1 cellular context compared by ENCODE assay signal in the genomic region with DNA sequence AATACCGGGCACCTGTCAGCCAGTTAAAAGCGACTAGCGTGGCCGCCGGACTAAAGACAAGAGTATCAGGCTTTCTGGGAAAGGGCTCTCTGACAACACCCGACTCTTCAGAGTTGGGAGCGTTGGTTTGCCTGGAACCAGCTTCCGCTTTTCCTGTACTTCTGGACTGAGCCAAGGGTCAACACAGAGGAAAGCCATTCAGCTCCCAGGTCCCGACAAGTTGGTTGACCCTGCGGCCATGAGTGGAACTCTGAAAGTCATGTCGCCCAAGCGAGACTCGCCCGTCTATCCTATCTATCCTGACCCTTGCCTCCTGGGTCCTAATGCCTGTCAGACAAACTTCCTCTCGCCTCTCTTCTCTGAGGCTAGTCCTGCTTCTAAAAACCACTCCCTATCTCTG.
TF ChIP-seq lines count a peak whose summit lies in the region.
"Not testable (repeated sequence)": the region's sequence is repeated elsewhere in the genome, so short reads cannot be mapped to it uniquely, and the experiment has no call there.

No MANE protein-coding gene starts in this region.

TF ChIP-seq in K562, 482 proteins besides CTCF, POLR2A, EP300 and RAD21 (continued from another document):
- TF ChIP-seq FOXK1 (CRISPR knock-in tag; IDR thresholded peaks at IDR 0.05; ENCODE audit: borderline replicate concordance), result peak; percentile 70; the same call in 1 of the 2 replicates
- TF ChIP-seq, protein P1, sequence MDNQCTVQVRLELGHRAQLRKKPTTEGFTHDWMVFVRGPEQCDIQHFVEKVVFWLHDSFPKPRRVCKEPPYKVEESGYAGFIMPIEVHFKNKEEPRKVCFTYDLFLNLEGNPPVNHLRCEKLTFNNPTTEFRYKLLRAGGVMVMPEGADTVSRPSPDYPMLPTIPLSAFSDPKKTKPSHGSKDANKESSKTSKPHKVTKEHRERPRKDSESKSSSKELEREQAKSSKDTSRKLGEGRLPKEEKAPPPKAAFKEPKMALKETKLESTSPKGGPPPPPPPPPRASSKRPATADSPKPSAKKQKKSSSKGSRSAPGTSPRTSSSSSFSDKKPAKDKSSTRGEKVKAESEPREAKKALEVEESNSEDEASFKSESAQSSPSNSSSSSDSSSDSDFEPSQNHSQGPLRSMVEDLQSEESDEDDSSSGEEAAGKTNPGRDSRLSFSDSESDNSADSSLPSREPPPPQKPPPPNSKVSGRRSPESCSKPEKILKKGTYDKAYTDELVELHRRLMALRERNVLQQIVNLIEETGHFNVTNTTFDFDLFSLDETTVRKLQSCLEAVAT (IDR thresholded peaks at IDR 0.05), result peak in 1 of 2 experiments; percentile 73; a peak in 2 of 4 replicates
- TF ChIP-seq RBFOX2 (IDR thresholded peaks at IDR 0.05; ENCODE audit: low read depth, low read length), result peak; percentile 44; the same call in 1 of the 2 replicates
- peak in 1 of 2 experiments; percentile 10; a peak in 1 of 4 replicates for TF ChIP-seq TEAD1 (CRISPR knock-in tag; IDR thresholded peaks at IDR 0.05)
- TF ChIP-seq, protein P2, sequence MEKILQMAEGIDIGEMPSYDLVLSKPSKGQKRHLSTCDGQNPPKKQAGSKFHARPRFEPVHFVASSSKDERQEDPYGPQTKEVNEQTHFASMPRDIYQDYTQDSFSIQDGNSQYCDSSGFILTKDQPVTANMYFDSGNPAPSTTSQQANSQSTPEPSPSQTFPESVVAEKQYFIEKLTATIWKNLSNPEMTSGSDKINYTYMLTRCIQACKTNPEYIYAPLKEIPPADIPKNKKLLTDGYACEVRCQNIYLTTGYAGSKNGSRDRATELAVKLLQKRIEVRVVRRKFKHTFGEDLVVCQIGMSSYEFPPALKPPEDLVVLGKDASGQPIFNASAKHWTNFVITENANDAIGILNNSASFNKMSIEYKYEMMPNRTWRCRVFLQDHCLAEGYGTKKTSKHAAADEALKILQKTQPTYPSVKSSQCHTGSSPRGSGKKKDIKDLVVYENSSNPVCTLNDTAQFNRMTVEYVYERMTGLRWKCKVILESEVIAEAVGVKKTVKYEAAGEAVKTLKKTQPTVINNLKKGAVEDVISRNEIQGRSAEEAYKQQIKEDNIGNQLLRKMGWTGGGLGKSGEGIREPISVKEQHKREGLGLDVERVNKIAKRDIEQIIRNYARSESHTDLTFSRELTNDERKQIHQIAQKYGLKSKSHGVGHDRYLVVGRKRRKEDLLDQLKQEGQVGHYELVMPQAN (IDR thresholded peaks at IDR 0.05; ENCODE audit: borderline replicate concordance), result peak; percentile 51; the same call in 1 of the 2 replicates
- TF ChIP-seq, protein P3, sequence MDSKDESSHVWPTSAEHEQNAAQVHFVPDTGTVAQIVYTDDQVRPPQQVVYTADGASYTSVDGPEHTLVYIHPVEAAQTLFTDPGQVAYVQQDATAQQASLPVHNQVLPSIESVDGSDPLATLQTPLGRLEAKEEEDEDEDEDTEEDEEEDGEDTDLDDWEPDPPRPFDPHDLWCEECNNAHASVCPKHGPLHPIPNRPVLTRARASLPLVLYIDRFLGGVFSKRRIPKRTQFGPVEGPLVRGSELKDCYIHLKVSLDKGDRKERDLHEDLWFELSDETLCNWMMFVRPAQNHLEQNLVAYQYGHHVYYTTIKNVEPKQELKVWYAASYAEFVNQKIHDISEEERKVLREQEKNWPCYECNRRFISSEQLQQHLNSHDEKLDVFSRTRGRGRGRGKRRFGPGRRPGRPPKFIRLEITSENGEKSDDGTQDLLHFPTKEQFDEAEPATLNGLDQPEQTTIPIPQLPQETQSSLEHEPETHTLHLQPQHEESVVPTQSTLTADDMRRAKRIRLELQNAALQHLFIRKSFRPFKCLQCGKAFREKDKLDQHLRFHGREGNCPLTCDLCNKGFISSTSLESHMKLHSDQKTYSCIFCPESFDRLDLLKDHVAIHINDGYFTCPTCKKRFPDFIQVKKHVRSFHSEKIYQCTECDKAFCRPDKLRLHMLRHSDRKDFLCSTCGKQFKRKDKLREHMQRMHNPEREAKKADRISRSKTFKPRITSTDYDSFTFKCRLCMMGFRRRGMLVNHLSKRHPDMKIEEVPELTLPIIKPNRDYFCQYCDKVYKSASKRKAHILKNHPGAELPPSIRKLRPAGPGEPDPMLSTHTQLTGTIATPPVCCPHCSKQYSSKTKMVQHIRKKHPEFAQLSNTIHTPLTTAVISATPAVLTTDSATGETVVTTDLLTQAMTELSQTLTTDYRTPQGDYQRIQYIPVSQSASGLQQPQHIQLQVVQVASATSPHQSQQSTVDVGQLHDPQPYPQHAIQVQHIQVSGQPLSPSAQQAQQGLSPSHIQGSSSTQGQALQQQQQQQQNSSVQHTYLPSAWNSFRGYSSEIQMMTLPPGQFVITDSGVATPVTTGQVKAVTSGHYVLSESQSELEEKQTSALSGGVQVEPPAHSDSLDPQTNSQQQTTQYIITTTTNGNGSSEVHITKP (IDR thresholded peaks at IDR 0.05; ENCODE audit: partially characterized antibody), result peak; percentile 38
- peak; percentile 43 for TF ChIP-seq KDM5B (IDR thresholded peaks at IDR 0.05; ENCODE audit: insufficient replicate concordance, low read depth, low read length)
- TF ChIP-seq CXXC5 (CRISPR knock-in tag; IDR thresholded peaks at IDR 0.05), result peak; percentile 46
- peak; percentile 44 for TF ChIP-seq SUPT5H (IDR thresholded peaks at IDR 0.05)
- TF ChIP-seq, protein P4, sequence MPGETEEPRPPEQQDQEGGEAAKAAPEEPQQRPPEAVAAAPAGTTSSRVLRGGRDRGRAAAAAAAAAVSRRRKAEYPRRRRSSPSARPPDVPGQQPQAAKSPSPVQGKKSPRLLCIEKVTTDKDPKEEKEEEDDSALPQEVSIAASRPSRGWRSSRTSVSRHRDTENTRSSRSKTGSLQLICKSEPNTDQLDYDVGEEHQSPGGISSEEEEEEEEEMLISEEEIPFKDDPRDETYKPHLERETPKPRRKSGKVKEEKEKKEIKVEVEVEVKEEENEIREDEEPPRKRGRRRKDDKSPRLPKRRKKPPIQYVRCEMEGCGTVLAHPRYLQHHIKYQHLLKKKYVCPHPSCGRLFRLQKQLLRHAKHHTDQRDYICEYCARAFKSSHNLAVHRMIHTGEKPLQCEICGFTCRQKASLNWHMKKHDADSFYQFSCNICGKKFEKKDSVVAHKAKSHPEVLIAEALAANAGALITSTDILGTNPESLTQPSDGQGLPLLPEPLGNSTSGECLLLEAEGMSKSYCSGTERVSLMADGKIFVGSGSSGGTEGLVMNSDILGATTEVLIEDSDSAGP (CRISPR knock-in tag; IDR thresholded peaks at IDR 0.05), result 0 out of 2 replicates have a peak, but pooled peaks have one; percentile 52
- peak; percentile 30; the same call in 1 of the 2 replicates for TF ChIP-seq PHF8 (IDR thresholded peaks at IDR 0.05; ENCODE audit: borderline replicate concordance, low read length)
- TF ChIP-seq SMARCE1 (IDR thresholded peaks at IDR 0.05), result 0 out of 2 replicates have a peak, but pooled peaks have one; percentile 22
- TF ChIP-seq ZBED1 (IDR thresholded peaks at IDR 0.05), result peak; percentile 76; the same call in 1 of the 2 replicates
- TF ChIP-seq SAP30 (IDR thresholded peaks at IDR 0.05; ENCODE audit: borderline replicate concordance, insufficient read depth, low read depth, low read length, poor library complexity, severe bottlenecking), result peak; percentile 51
- peak; percentile 90 to 91; a peak in 3 of 4 replicates for TF ChIP-seq ARNT (IDR thresholded peaks at IDR 0.05)
- TF ChIP-seq MTA3 (IDR thresholded peaks at IDR 0.05; ENCODE audit: borderline replicate concordance), result peak; percentile 61; the same call in 1 of the 2 replicates
- TF ChIP-seq NR2C1 (IDR thresholded peaks at IDR 0.05), result not testable (repeated sequence)
- peak; percentile 46; the same call in 1 of the 2 replicates for TF ChIP-seq NR2C1 (tag; IDR thresholded peaks at IDR 0.05)
- TF ChIP-seq HDAC1 (IDR thresholded peaks at IDR 0.05), result peak in 1 of 2 experiments; percentile 38; a peak in 2 of 4 replicates
- TF ChIP-seq, protein P5, sequence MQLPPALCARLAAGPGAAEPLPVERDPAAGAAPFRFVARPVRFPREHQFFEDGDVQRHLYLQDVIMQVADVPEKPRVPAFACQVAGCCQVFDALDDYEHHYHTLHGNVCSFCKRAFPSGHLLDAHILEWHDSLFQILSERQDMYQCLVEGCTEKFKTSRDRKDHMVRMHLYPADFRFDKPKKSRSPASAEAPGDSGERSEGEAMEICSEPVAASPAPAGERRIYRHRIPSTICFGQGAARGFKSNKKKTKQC (CRISPR knock-in tag; IDR thresholded peaks at IDR 0.05), result 0 out of 2 replicates have a peak, but pooled peaks have one; percentile 24
- TF ChIP-seq, protein P6, sequence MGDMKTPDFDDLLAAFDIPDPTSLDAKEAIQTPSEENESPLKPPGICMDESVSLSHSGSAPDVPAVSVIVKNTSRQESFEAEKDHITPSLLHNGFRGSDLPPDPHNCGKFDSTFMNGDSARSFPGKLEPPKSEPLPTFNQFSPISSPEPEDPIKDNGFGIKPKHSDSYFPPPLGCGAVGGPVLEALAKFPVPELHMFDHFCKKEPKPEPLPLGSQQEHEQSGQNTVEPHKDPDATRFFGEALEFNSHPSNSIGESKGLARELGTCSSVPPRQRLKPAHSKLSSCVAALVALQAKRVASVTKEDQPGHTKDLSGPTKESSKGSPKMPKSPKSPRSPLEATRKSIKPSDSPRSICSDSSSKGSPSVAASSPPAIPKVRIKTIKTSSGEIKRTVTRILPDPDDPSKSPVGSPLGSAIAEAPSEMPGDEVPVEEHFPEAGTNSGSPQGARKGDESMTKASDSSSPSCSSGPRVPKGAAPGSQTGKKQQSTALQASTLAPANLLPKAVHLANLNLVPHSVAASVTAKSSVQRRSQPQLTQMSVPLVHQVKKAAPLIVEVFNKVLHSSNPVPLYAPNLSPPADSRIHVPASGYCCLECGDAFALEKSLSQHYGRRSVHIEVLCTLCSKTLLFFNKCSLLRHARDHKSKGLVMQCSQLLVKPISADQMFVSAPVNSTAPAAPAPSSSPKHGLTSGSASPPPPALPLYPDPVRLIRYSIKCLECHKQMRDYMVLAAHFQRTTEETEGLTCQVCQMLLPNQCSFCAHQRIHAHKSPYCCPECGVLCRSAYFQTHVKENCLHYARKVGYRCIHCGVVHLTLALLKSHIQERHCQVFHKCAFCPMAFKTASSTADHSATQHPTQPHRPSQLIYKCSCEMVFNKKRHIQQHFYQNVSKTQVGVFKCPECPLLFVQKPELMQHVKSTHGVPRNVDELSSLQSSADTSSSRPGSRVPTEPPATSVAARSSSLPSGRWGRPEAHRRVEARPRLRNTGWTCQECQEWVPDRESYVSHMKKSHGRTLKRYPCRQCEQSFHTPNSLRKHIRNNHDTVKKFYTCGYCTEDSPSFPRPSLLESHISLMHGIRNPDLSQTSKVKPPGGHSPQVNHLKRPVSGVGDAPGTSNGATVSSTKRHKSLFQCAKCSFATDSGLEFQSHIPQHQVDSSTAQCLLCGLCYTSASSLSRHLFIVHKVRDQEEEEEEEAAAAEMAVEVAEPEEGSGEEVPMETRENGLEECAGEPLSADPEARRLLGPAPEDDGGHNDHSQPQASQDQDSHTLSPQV (IDR thresholded peaks at IDR 0.05), result 0 out of 2 replicates have a peak, but pooled peaks have one; percentile 30
TF ChIP-seq in K562: peak in this region for 52; not testable (repeated sequence) for 430.
